Comparison of ENCODE assay signal across 7 cellular contexts in the genomic region with DNA sequence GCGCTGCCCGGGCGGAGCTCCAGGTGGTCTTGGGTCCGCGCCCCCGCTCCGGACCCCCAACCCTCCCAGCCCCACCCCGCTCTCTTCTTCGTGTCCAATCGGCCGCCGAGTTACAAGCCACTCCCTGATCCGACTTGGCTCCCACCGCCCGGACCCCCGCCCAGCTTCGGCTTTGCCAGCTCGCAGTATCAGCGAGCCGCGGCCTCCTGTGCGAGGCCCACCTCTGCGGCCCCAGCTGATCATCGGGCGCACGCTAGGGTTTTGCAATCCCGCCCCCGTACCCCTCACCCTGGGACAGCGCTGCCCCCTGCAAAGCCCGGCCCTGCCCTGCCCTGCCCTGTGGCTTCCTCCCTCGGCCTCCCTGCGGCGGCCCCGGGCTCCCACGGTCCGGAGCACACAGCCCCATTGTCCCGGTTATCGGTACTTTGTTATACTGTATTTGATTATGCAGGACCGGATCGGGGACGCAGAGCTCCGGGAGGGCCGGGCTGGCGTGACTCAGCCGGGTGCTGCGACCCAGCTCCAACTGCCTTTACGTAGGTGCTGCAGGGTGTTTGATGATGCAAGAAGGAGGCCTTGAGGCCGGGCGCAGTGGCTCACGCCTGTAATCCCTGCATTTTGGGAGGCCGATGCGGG. TPM values are rescaled to one million over a fixed set of nuclear protein-coding genes. Genes with fewer than 3 reads are reported as not detected.
A peak's percentile ranks its signal among the peaks of the same experiment; 100 is the strongest.
DNase-seq lines count a peak whose midpoint lies in the region; ATAC-seq lines count a peak whose summit lies in the region.

No MANE protein-coding gene starts in this region.

- DNase-seq in NCI-H1048 (lab: John Stamatoyannopoulos, UW) (peak; percentile 37), ureter (ENCODE audit: low spot score) (peak; percentile 74)
- no peak for DNase-seq in activated CD4-positive, alpha-beta T cell treated with anti-CD3 and anti-CD28 coated beads, Interleukin-2, amount 10 ng/mL, durations not matched to agents 7 days and 5 days
- peak; percentile 11 for DNase-seq in effector CD8-positive, alpha-beta T cell (lab: John Stamatoyannopoulos, UW)

- peak overlapping the region; percentile 54 to 84 for H3K4me3 ChIP-seq in mucosa of rectum (ENCODE audit: low read length in 2 of 2)

- H3K9ac ChIP-seq in mucosa of rectum (ENCODE audit: low read depth in 1 of 2, low read length in 2 of 2) = peak overlapping the region; percentile 32 to 85

- H3K9me3 Mint-ChIP-seq in activated CD4-positive, alpha-beta T cell treated with anti-CD3 and anti-CD28 coated beads, Interleukin-2, amount 10 ng/mL, durations not matched to agents 7 days and 5 days = no peaks in the 10 kb centered on the region

- H3K27me3 ChIP-seq in mucosa of rectum (ENCODE audit: control insufficient read depth in 2 of 2, insufficient read depth in 2 of 2, low read length in 2 of 2) = no peaks in the 10 kb centered on the region

- peak overlapping the region; percentile 71 for H3K4me3 Mint-ChIP-seq in activated CD4-positive, alpha-beta T cell treated with anti-CD3 and anti-CD28 coated beads, Interleukin-2, amount 10 ng/mL, durations not matched to agents 7 days and 5 days

- no peaks in the 10 kb centered on the region for H3K27me3 Mint-ChIP-seq in activated CD4-positive, alpha-beta T cell treated with anti-CD3 and anti-CD28 coated beads, Interleukin-2, amount 10 ng/mL, durations not matched to agents 7 days and 5 days

- H3K27ac Mint-ChIP-seq in activated CD4-positive, alpha-beta T cell treated with anti-CD3 and anti-CD28 coated beads, Interleukin-2, amount 10 ng/mL, durations not matched to agents 7 days and 5 days = peak overlapping the region; percentile 85

- H3K27ac ChIP-seq in mucosa of rectum (ENCODE audit: low read depth in 2 of 2, low read length in 2 of 2) = peak overlapping the region; percentile 45 to 72

- H3K4me1 ChIP-seq in mucosa of rectum (ENCODE audit: control insufficient read depth in 2 of 2, insufficient read depth in 2 of 2, low read length in 2 of 2) = peaks cover 7 to 8% of the 10 kb centered on the region in 2 donors

- H3K36me3 Mint-ChIP-seq in activated CD4-positive, alpha-beta T cell treated with anti-CD3 and anti-CD28 coated beads, Interleukin-2, amount 10 ng/mL, durations not matched to agents 7 days and 5 days (ENCODE audit: low read depth) = peaks cover 54% of the 10 kb centered on the region

- peaks cover 31% of the 10 kb centered on the region for H3K4me1 Mint-ChIP-seq in activated CD4-positive, alpha-beta T cell treated with anti-CD3 and anti-CD28 coated beads, Interleukin-2, amount 10 ng/mL, durations not matched to agents 7 days and 5 days

- CTCF ChIA-PET in activated CD4-positive, alpha-beta T cell treated with anti-CD3 and anti-CD28 coated beads, Interleukin-2, amount 10 ng/mL, durations not matched to agents 7 days and 5 days (lab: Charles Lee) = interaction anchor here (0.6 to 1.0 kb wide), 4 partner anchors 15 to 489 kb away, joined by 3 to 4 read pairs (median 3); a partner anchor contains a TSS

- H3K36me3 ChIP-seq in mucosa of rectum (ENCODE audit: control insufficient read depth in 2 of 2, insufficient read depth in 2 of 2, low read length in 2 of 2) = peaks cover 8 to 19% of the 10 kb centered on the region in 2 donors

- H3K9me3 ChIP-seq in mucosa of rectum (ENCODE audit: control insufficient read depth in 2 of 2, low read length in 2 of 2) = no peaks in the 10 kb centered on the region

- POLR2A ChIA-PET in activated CD4-positive, alpha-beta T cell treated with anti-CD3 and anti-CD28 coated beads, Interleukin-2, amount 10 ng/mL, durations not matched to agents 7 days and 5 days (lab: Charles Lee) = interaction anchor here (0.6 to 0.7 kb wide), 2 partner anchors 52 to 96 kb away, joined by 3 to 4 read pairs; no protein-coding TSS in a partner anchor

- ATAC-seq in GM19035 (IDR thresholded peaks at IDR 0.05; ENCODE audit: unreplicated experiment) (peak; percentile 12), GM18870 (IDR thresholded peaks at IDR 0.05; ENCODE audit: unreplicated experiment) (no peak)

RNA-seq across cellular contexts. Expression of a gene that starts 0.6 kb away (rescaled TPM):
- total RNA-seq in activated CD4-positive, alpha-beta T cell treated with anti-CD3 and anti-CD28 coated beads, Interleukin-2, amount 10 ng/mL, durations not matched to agents 7 days and 5 days = 10 to 100 TPM; 54.1 to 59.4 TPM
- total RNA-seq in ureter = 28.6 TPM

RNA-seq across cellular contexts. Expression of a gene that starts 10.1 kb away (rescaled TPM):
- 10 to 100 TPM; 34.4 to 38.4 TPM for total RNA-seq in activated CD4-positive, alpha-beta T cell treated with anti-CD3 and anti-CD28 coated beads, Interleukin-2, amount 10 ng/mL, durations not matched to agents 7 days and 5 days
- 12.7 TPM for total RNA-seq in ureter

RNA-seq across cellular contexts. Expression of a gene that starts 14.8 kb away (rescaled TPM):
- 100 to 1,000 TPM; 101 to 111 TPM for total RNA-seq in activated CD4-positive, alpha-beta T cell treated with anti-CD3 and anti-CD28 coated beads, Interleukin-2, amount 10 ng/mL, durations not matched to agents 7 days and 5 days
- total RNA-seq in ureter = 25.0 TPM

RNA-seq across cellular contexts. Expression of a gene that starts 34.9 kb away (rescaled TPM):
- total RNA-seq in activated CD4-positive, alpha-beta T cell treated with anti-CD3 and anti-CD28 coated beads, Interleukin-2, amount 10 ng/mL, durations not matched to agents 7 days and 5 days = 100 to 1,000 TPM in 1 of 2 experiments, 10 to 100 TPM in 1; 90.1 to 105 TPM
- total RNA-seq in ureter = 74.9 TPM

RNA-seq across cellular contexts. Expression of a gene that starts 40.0 kb away (rescaled TPM):
- total RNA-seq in activated CD4-positive, alpha-beta T cell treated with anti-CD3 and anti-CD28 coated beads, Interleukin-2, amount 10 ng/mL, durations not matched to agents 7 days and 5 days = 10 to 100 TPM; 96.3 to 97.2 TPM
- 13.8 TPM for total RNA-seq in ureter
